8 cellular contexts compared by ENCODE assay signal in genomic region chr2:12507295-12507694, GRCh38.
DNase-seq lines count a peak whose midpoint lies in the region; ATAC-seq lines count a peak whose summit lies in the region.

No MANE protein-coding gene starts in this region.

- peak; percentile 77 for ATAC-seq in GM21381 (IDR thresholded peaks at IDR 0.05; ENCODE audit: unreplicated experiment)
- ATAC-seq in HG03571 (IDR thresholded peaks at IDR 0.05; ENCODE audit: unreplicated experiment): peak; percentile 83
- ATAC-seq in stimulated activated memory B cell treated with anti-CD40 and anti-IgM and Interleukin-4, amounts not matched to agents 10 μg/mL and 1 μg/mL and 100 μg/mL, for 72 hours: peak; percentile 94

- H3K36me3 Mint-ChIP-seq in stimulated activated memory B cell treated with anti-CD40 and anti-IgM and Interleukin-4, amounts not matched to agents 10 μg/mL and 1 μg/mL and 100 μg/mL, for 72 hours: peaks cover 7% of the 10 kb centered on the region

- H3K4me1 Mint-ChIP-seq in stimulated activated memory B cell treated with anti-CD40 and anti-IgM and Interleukin-4, amounts not matched to agents 10 μg/mL and 1 μg/mL and 100 μg/mL, for 72 hours: peaks cover 52% of the 10 kb centered on the region

- H3K27me3 Mint-ChIP-seq in stimulated activated memory B cell treated with anti-CD40 and anti-IgM and Interleukin-4, amounts not matched to agents 10 μg/mL and 1 μg/mL and 100 μg/mL, for 72 hours: peaks cover 43% of the 10 kb centered on the region

- H3K27ac Mint-ChIP-seq in stimulated activated memory B cell treated with anti-CD40 and anti-IgM and Interleukin-4, amounts not matched to agents 10 μg/mL and 1 μg/mL and 100 μg/mL, for 72 hours: peak overlapping the region; percentile 17

- no peak overlapping the region for H3K4me3 Mint-ChIP-seq in stimulated activated memory B cell treated with anti-CD40 and anti-IgM and Interleukin-4, amounts not matched to agents 10 μg/mL and 1 μg/mL and 100 μg/mL, for 72 hours

- no peaks in the 10 kb centered on the region for H3K9me3 Mint-ChIP-seq in stimulated activated memory B cell treated with anti-CD40 and anti-IgM and Interleukin-4, amounts not matched to agents 10 μg/mL and 1 μg/mL and 100 μg/mL, for 72 hours

- DNase-seq in AG20443 (ENCODE audit: low spot score) (peak; percentile 74), epidermal melanocyte (ENCODE audit: insufficient read length, low spot score) (peak; percentile 71), middle frontal gyrus (ENCODE audit: extremely low spot score, low spot score) (no peak), putamen (ENCODE audit: low spot score) (no peak)
- peak; percentile 60 for DNase-seq in activated CD4-positive, CD25-positive, alpha-beta regulatory T cell treated with anti-CD3 and anti-CD28 coated beads, Interleukin-2, amount 50 U/mL, for 72 hours

Comparison
In these comparisons a context has a peak if more than half of its experiments do, and no peak if none do; other contexts are left out.
1. DNase-seq: peak in AG20443 (single experiment), activated CD4-positive, CD25-positive, alpha-beta regulatory T cell treated with anti-CD3 and anti-CD28 coated beads, Interleukin-2, amount 50 U/mL, for 72 hours (single experiment) and epidermal melanocyte (single experiment); none in middle frontal gyrus (single experiment) and putamen (single experiment).
2. Peak in every context shown above with its lines, with median percentiles within 50 percentile points of each other: ATAC-seq.